ENCODE assay signal across 8 cellular contexts in the genomic region with DNA sequence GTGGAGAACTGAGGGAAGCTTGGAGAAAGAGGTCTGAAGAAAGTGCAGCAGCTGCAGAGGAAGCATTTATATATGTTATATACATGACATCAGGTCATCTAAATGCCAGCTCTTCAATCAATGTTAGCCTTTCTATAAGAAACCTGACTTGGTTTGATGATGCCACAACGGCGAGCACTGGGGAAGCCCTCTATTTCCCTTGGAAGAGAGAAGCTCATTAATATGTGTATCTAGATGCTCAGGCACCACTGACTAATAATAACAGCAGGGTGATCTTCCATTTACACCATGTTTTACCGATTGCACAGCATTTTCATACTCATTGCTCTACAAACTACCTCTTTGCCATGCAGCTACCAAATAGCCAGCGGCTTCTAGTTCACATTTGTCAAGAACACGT. TPM values are rescaled to one million over a fixed set of nuclear protein-coding genes. Genes with fewer than 3 reads are reported as not detected.
DNase-seq lines count a peak whose midpoint lies in the region; ATAC-seq and TF ChIP-seq lines count a peak whose summit lies in the region.

No MANE protein-coding gene starts in this region.

- intact Hi-C loops in prostate gland (cut with DNase I) = no loop called here

- H3K27me3 ChIP-seq in Peyer's patch = no peaks in the 10 kb centered on the region
- no peaks in the 10 kb centered on the region for H3K27me3 ChIP-seq in prostate gland (replicated peaks; ENCODE audit: insufficient read depth)

- no peaks in the 10 kb centered on the region for H3K9me3 ChIP-seq in Peyer's patch
- H3K9me3 ChIP-seq in prostate gland = no peaks in the 10 kb centered on the region

- peak overlapping the region; percentile 90 for H3K4me3 ChIP-seq in GM12864 (ENCODE audit: low read depth, low read length)
- peak overlapping the region; percentile 79 to 90 (median 88) for H3K4me3 ChIP-seq in Peyer's patch
- peak overlapping the region; percentile 89 for H3K4me3 ChIP-seq in epithelial cell of proximal tubule (ENCODE audit: low read depth, low read length)
- peak overlapping the region; percentile 45 to 72 for H3K4me3 ChIP-seq in prostate gland

- H3K4me1 ChIP-seq in Peyer's patch (peaks cover 0 to 14% (median 2%) of the 10 kb centered on the region in 4 donors), prostate gland (replicated peaks) (no peaks in the 10 kb centered on the region)

- TF ChIP-seq POLR2A in Peyer's patch (IDR thresholded peaks at IDR 0.05) (no peak), prostate gland (IDR thresholded peaks at IDR 0.05) (no peak)

- H3K27ac ChIP-seq in Peyer's patch (peak overlapping the region in 3 of 4 donors; percentile 81 to 82 (median 81)), prostate gland (no peak overlapping the region)

- no peak for DNase-seq in GM12864 (ENCODE audit: low read depth)
- DNase-seq in Peyer's patch = no peak
- DNase-seq in epithelial cell of proximal tubule (ENCODE audit: low read depth) = no peak
- no peak for DNase-seq in prostate gland (ENCODE audit: low spot score)
- DNase-seq in HuH-7 (ENCODE audit: low spot score) = no peak
- DNase-seq in HPDE6-E6E7 (ENCODE audit: extremely low spot score) = no peak

- no peak for TF ChIP-seq CTCF in GM12864 (IDR thresholded peaks at IDR 0.05; ENCODE audit: low read depth, low read length, missing control alignments)
- no peak for TF ChIP-seq CTCF in Peyer's patch (IDR thresholded peaks at IDR 0.05)
- no peak for TF ChIP-seq CTCF in epithelial cell of proximal tubule (conservative IDR thresholded peaks at IDR 0.05; ENCODE audit: low read depth, low read length)
- no peak for TF ChIP-seq CTCF in prostate gland (IDR thresholded peaks at IDR 0.05)

- ATAC-seq in GM18511 (IDR thresholded peaks at IDR 0.05; ENCODE audit: unreplicated experiment) (no peak), GM18858 (IDR thresholded peaks at IDR 0.05; ENCODE audit: unreplicated experiment) (no peak)

- H3K36me3 ChIP-seq in Peyer's patch (peaks cover 0 to 6% (median 0%) of the 10 kb centered on the region in 3 donors), prostate gland (no peaks in the 10 kb centered on the region)

- 13% methylated on average over 5 of the region's 5 CpGs for WGBS in prostate gland

RNA-seq across cellular contexts. Expression of gene ACYP1, which starts 0.8 kb away (rescaled TPM):
- total RNA-seq in Peyer's patch (10 to 100 TPM; 15.7 to 36.4 (median 25.0) TPM), epithelial cell of proximal tubule (25.9 and 66.1 TPM in 2 replicates), prostate gland (10 to 100 TPM; 11.2 to 14.3 TPM)

RNA-seq across cellular contexts. Expression of gene ZC2HC1C, which starts 6.4 kb away (rescaled TPM):
- total RNA-seq in Peyer's patch = 10 to 100 TPM in 3 of 4 donors, 1 to 10 TPM in 1; 9.2 to 18.3 (median 14.9) TPM
- total RNA-seq in epithelial cell of proximal tubule = 1.9 and 2.2 TPM in 2 replicates
- total RNA-seq in prostate gland = 10 to 100 TPM in 1 of 2 donors, 1 to 10 TPM in 1; 1.8 to 19.4 TPM

RNA-seq across cellular contexts. Expression of gene MLH3, which starts 11.7 kb away (rescaled TPM):
- total RNA-seq in Peyer's patch (10 to 100 TPM; 40.6 to 57.0 (median 48.5) TPM), epithelial cell of proximal tubule (10.3 and 10.7 TPM in 2 replicates), prostate gland (10 to 100 TPM; 23.3 to 29.6 TPM)

Comparison
In these comparisons a context has a peak if more than half of its experiments do, and no peak if none do; other contexts are left out.
1. H3K27ac ChIP-seq: peak in Peyer's patch (3 of 4); none in prostate gland (0 of 2).
2. Peak in every context shown above with its lines, with median percentiles within 50 percentile points of each other: H3K4me3 ChIP-seq.